In the genomic region with DNA sequence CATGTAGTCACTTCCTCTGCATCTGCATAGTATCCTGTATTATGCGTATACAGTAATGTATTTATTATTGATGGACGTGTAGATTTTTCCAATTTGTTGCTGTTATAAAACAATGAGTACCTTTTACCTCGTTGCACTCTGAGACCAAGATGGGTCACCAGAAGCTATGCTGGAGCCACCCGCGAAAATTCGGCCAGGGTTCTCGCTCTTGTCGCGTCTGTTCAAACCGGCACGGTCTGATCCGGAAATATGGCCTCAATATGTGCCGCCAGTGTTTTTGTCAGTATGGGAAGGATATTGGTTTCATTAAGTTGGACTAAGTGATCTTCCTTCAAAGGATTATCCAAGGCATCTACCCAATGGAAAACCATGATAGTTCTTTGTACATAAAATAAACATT, we compare ENCODE assay signal across 8 cellular contexts. TPM values are rescaled to one million over a fixed set of nuclear protein-coding genes. Genes with fewer than 3 reads are reported as not detected.
DNase-seq lines count a peak whose midpoint lies in the region; ATAC-seq and TF ChIP-seq lines count a peak whose summit lies in the region.

No MANE protein-coding gene starts in this region.

- peaks cover 3% of the 10 kb centered on the region for H3K4me1 ChIP-seq in parathyroid adenoma

- peak overlapping the region; percentile 99 for H3K27ac Mint-ChIP-seq in endothelial cell (ENCODE audit: unreplicated experiment)

- no peaks in the 10 kb centered on the region for H3K9me3 ChIP-seq in parathyroid adenoma (ENCODE audit: control insufficient read depth, low read length)

- peaks cover 6% of the 10 kb centered on the region for H3K36me3 Mint-ChIP-seq in endothelial cell (ENCODE audit: low read depth, unreplicated experiment)

- H3K4me3 ChIP-seq in GM06990 (replicated peaks; ENCODE audit: low read depth, low read length): peak overlapping the region; percentile 96
- H3K4me3 ChIP-seq in parathyroid adenoma (ENCODE audit: low read depth, low read length): peak overlapping the region; percentile 76

- H3K9me3 Mint-ChIP-seq in endothelial cell (ENCODE audit: unreplicated experiment): no peaks in the 10 kb centered on the region

- no peak overlapping the region for H3K9ac ChIP-seq in parathyroid adenoma

- H3K4me2 ChIP-seq in parathyroid adenoma (ENCODE audit: low read length): peak overlapping the region; percentile 79

- DNase-seq in GM06990 (ENCODE audit: extremely low read depth, insufficient read length) (no peak), OCI-M1 (lab: John Stamatoyannopoulos, UW) (peak; percentile 12), endothelial cell (ENCODE audit: low spot score) (no peak), NCI-H2107 treated with DMSO at 0.1 percent for 48 hours (lab: John Stamatoyannopoulos, UW; ENCODE audit: unreplicated experiment) (no peak), NCI-H1105 treated with DMSO at 0.1 percent for 48 hours (lab: John Stamatoyannopoulos, UW) (no peak)

- peaks cover 63% of the 10 kb centered on the region for H3K79me2 ChIP-seq in parathyroid adenoma

- no peak overlapping the region for H3K27ac ChIP-seq in parathyroid adenoma

- peaks cover 40% of the 10 kb centered on the region for H3K4me1 Mint-ChIP-seq in endothelial cell (ENCODE audit: unreplicated experiment)

- H3K4me3 Mint-ChIP-seq in endothelial cell (ENCODE audit: unreplicated experiment): peak overlapping the region; percentile 98

- peaks cover 3% of the 10 kb centered on the region for H3K27me3 Mint-ChIP-seq in endothelial cell (ENCODE audit: unreplicated experiment)

- H3K36me3 ChIP-seq in GM06990 (ENCODE audit: control insufficient read depth, insufficient read depth, low read length) (peaks cover 2% of the 10 kb centered on the region), parathyroid adenoma (ENCODE audit: control insufficient read depth, insufficient read depth, low read length) (no peaks in the 10 kb centered on the region)

- no peak for TF ChIP-seq CTCF in GM06990 (IDR thresholded peaks at IDR 0.05; ENCODE audit: insufficient read depth, low read length, poor library complexity, severe bottlenecking)
- TF ChIP-seq CTCF in endothelial cell (IDR thresholded peaks at IDR 0.05; ENCODE audit: unreplicated experiment): no peak
- no peak for TF ChIP-seq CTCF in parathyroid adenoma (IDR thresholded peaks at IDR 0.05)

- H3K27me3 ChIP-seq in GM06990 (replicated peaks; ENCODE audit: control insufficient read depth, insufficient read depth, low read length) (no peaks in the 10 kb centered on the region), parathyroid adenoma (ENCODE audit: control insufficient read depth, insufficient read depth, low read length) (no peaks in the 10 kb centered on the region)

- H2AFZ ChIP-seq in parathyroid adenoma: no peak overlapping the region

- ATAC-seq in GM19467 (IDR thresholded peaks at IDR 0.05; ENCODE audit: unreplicated experiment): no peak
- no peak for ATAC-seq in HG03175 (IDR thresholded peaks at IDR 0.05; ENCODE audit: unreplicated experiment)

RNA-seq across cellular contexts. Expression of a gene that starts 1.0 kb away (rescaled TPM):
- 80.5 TPM for total RNA-seq in endothelial cell (ENCODE audit: unreplicated experiment)

RNA-seq across cellular contexts. Expression of a gene that starts 3.9 kb away (rescaled TPM):
- 35.8 TPM for total RNA-seq in endothelial cell (ENCODE audit: unreplicated experiment)

RNA-seq across cellular contexts. Expression of a gene that starts 51.2 kb away (rescaled TPM):
- 101 TPM for total RNA-seq in endothelial cell (ENCODE audit: unreplicated experiment)
